ENCODE assay signal across 1 cellular context in the genomic region with DNA sequence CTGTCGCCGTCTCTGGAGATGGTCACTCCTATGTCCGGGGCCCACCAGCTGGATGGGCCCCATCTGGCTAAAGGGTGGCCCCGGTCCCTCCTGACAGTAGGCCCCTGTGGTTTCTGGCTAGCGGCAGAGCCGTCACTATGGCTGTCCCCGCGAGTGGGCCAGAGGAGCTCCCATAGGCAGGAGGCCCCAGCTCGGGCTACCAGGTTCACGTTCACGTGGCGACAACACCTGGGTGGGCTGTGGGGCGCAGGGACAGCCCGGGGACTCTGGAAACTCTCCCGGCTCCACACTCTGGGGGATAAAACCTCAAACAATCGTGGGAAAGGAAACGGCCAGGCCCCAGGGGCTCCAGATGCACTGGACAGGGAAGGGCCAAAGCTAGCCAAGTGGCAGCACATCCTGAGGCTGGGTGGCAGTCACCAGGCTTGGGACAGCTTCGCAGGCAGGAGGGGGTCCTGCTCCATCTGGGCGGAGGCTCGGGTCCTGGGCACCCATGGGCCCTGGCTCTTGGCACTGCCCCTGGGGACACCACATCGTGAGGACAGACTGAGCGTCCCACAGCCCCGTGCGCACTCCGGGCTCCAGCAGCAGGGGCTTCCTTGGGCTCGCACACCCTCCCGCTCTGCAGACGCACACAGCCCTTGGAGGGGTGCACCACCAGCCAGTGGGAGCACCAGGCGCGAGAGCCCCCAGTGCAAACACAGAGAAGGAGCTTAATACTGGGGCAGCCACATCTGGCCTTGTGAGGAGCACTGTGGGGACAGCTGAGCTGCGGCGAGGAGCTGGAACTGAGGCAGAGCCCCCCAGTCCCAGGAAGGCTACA.
TF ChIP-seq lines count a peak whose summit lies in the region.

No MANE protein-coding gene starts in this region.

TF ChIP-seq in endothelial cell of umbilical vein, 7 proteins besides CTCF, POLR2A, EP300 and RAD21:
- TF ChIP-seq FOS (IDR thresholded peaks at IDR 0.05; ENCODE audit: borderline replicate concordance, insufficient read depth, low read length) (no peak), JUN (IDR thresholded peaks at IDR 0.05; ENCODE audit: borderline replicate concordance, insufficient read depth, insufficient read length, low read depth) (no peak), MAX (IDR thresholded peaks at IDR 0.05; ENCODE audit: insufficient read depth, insufficient read length) (no peak)
TF ChIP-seq in endothelial cell of umbilical vein: peak in this region for 0.
